ENCODE assay signal across 8 cellular contexts in genomic region chr10:101694674-101695403, GRCh38. TPM values are rescaled to one million over a fixed set of nuclear protein-coding genes. Genes with fewer than 3 reads are reported as not detected.
A peak's percentile ranks its signal among the peaks of the same experiment; 100 is the strongest.
DNase-seq lines count a peak whose midpoint lies in the region; TF ChIP-seq lines count a peak whose summit lies in the region.

A gene with protein sequence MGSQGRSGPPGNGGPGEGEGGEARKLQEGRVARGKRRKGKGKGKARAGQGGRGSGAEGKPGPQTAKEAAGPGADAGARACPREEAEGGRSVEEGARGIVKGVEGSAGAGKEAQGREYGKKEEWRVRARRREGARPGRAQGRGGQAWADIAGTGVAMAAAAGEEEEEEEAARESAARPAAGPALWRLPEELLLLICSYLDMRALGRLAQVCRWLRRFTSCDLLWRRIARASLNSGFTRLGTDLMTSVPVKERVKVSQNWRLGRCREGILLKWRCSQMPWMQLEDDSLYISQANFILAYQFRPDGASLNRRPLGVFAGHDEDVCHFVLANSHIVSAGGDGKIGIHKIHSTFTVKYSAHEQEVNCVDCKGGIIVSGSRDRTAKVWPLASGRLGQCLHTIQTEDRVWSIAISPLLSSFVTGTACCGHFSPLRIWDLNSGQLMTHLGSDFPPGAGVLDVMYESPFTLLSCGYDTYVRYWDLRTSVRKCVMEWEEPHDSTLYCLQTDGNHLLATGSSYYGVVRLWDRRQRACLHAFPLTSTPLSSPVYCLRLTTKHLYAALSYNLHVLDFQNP (minus strand): TSS chr10:101695170. CDS start chr10:101695105, 65 bp downstream.

- H3K4me3 ChIP-seq in GM12864 (ENCODE audit: low read depth, low read length), result peak within 1 kb of the TSS; percentile 72

- peak; percentile 42 for DNase-seq in GM12864 (ENCODE audit: low read depth)
- peak; percentile 13 for DNase-seq in H4 (ENCODE audit: low spot score)
- peak; percentile 42 for DNase-seq in M059J (ENCODE audit: low read depth)
- peak; percentile 82 for DNase-seq in activated CD4-positive, CD25-positive, alpha-beta regulatory T cell treated with anti-CD3 and anti-CD28 coated beads, Interleukin-2, amount 50 U/mL, for 72 hours
- peak; percentile 43 for DNase-seq in cerebellar cortex (ENCODE audit: low spot score)
- DNase-seq in kidney glomerular epithelial cell (lab: John Stamatoyannopoulos, UW), result peak; percentile 16
- peak; percentile 36 to 39 for DNase-seq in stimulated activated CD4-positive, alpha-beta T cell treated with anti-CD3 and anti-CD28 coated beads, Interleukin-1b, Interleukin-23, amount 100 ng/mL, for 1 hour (ENCODE audit: low read depth in 2 of 2)
- DNase-seq in GOT3 (lab: John Stamatoyannopoulos, UW), result no peak

- TF ChIP-seq CTCF in GM12864 (IDR thresholded peaks at IDR 0.05; ENCODE audit: low read depth, low read length, missing control alignments), result no peak

RNA-seq across cellular contexts. Expression of the gene that starts here (rescaled TPM):
- total RNA-seq in H4 (2014; rRNA removed; shearing (Covaris generic)), result 7.1 and 7.7 TPM in 2 replicates
- total RNA-seq in M059J (2014; rRNA removed; shearing (Covaris generic)), result 8.7 and 8.9 TPM in 2 replicates
